21 cellular contexts compared by ENCODE assay signal in the genomic region with DNA sequence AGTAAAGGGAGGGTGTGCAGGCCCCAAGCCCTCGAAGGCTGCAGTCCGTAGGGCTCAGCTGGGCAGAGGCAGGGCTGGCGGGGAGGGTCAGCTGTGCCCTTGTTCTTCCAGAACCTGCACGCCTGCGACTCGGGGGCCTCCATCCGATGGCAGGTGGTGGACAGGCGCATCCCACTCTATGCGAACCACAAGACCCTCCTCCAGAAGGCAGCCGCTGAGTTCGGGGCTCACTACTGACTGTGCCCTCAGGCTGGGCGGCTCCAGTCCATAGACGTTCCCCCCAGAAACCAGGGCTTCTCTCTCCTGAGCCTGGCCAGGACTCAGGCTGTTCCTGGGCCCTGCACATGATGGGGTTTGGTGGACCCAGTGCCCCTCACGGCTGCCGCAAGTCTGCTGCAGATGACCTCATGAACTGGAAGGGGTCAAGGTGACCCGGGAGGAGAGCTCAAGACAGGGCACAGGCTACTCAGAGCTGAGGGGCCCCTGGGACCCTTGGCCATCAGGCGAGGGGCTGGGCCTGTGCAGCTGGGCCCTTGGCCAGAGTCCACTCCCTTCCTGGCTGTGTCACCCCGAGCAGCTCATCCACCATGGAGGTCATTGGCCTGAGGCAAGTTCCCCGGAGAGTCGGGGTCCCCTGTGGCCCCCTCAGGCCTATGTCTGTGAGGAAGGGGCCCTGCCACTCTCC.
"Had no signal": no experiment of that assay in that cellular context is flagged by ENCODE, and none has a peak within 500 bp of the region (broad histone marks: within the 10 kb centered on the region; RNA-seq: fewer than 3 reads in every experiment).

No MANE protein-coding gene starts in this region.

- ATAC-seq: activated CD4-positive, alpha-beta T cell treated with anti-CD3 and anti-CD28 coated beads for 36 hours; activated T-cell treated with anti-CD3 and anti-CD28 coated beads, Interleukin-2, amount 50 U/mL, for 72 hours; gastroesophageal sphincter; natural killer cell treated with Interleukin-12 subunit alpha and Interleukin-12 subunit beta and Interleukin-15 and Interleukin-18, amount 100 ng/mL, for 72 hours; pancreas had no signal

- H3K4me3 ChIP-seq: colonic mucosa, esophagus muscularis mucosa, gastroesophageal sphincter, pancreas, thoracic aorta, upper lobe of left lung had no signal

- H3K4me1 ChIP-seq: colonic mucosa, pancreas had no signal

- H3K36me3 ChIP-seq: colonic mucosa, esophagus muscularis mucosa, gastroesophageal sphincter, pancreas, thoracic aorta had no signal

- H3K27ac ChIP-seq: colonic mucosa, esophagus muscularis mucosa, gastroesophageal sphincter, neutrophil, pancreas, thoracic aorta, upper lobe of left lung had no signal

- H3K27me3 ChIP-seq: colonic mucosa, neutrophil, pancreas, upper lobe of left lung had no signal

- FAIRE-seq: astrocyte, pancreas had no signal

- H3K9me3 ChIP-seq: colonic mucosa, esophagus muscularis mucosa, neutrophil, pancreas, thoracic aorta, upper lobe of left lung had no signal

- DNase-seq: activated B cell treated with CpG ODN at 0.5 μM for 24 hours; activated CD4-positive, alpha-beta T cell treated with anti-CD3 and anti-CD28 coated beads for 36 hours; activated CD4-positive, alpha-beta T cell treated with anti-CD3 and anti-CD28 coated beads, Interleukin-2, amount 50 U/mL, for 48 hours; activated effector memory CD4-positive, alpha-beta T cell treated with Interleukin-2 at 50 U/mL for 16 hours; activated naive CD4-positive, alpha-beta T cell treated with anti-CD3 and anti-CD28 coated beads, Interleukin-2, amount 10 ng/mL, durations not matched to agents 7 days and 5 days; activated T-cell treated with anti-CD3 and anti-CD28 coated beads, Interleukin-2, amount 50 U/mL, for 72 hours; colonic mucosa; islet precursor cell; mammary epithelial cell; midbrain; stimulated activated CD4-positive, alpha-beta T cell treated with anti-CD3 and anti-CD28 coated beads, Interleukin-4, amount 100 ng/mL, for 1 hour; stimulated activated naive CD4-positive, alpha-beta T cell treated with Interleukin-2 at 50 U/mL for 16 hours; T1000 had no signal
